Comparison of ENCODE assay signal across 30 cellular contexts in genomic region chr2:38487852-38488251, GRCh38.
"Had no signal": no experiment of that assay in that cellular context is flagged by ENCODE, and none has a peak within 500 bp of the region (broad histone marks: within the 10 kb centered on the region; RNA-seq: fewer than 3 reads in every experiment).

No MANE protein-coding gene starts in this region.

- H3K27me3 ChIP-seq: SJSA1 had no signal

- H3K4me2 ChIP-seq: KMS-11, PC-9 had no signal

- ATAC-seq: Panc1, SK-N-SH treated with all-trans-retinoic acid at 6 μM for 48 hours, T-cell had no signal

- FAIRE-seq: RCC 7860 had no signal

- H2AFZ ChIP-seq: PC-9 had no signal

- H3K4me3 ChIP-seq: PC-9, SJSA1, SK-N-MC had no signal

- H3K9ac ChIP-seq: KMS-11 had no signal

- H3K9me3 ChIP-seq: SJSA1 had no signal

- H3K36me3 ChIP-seq: SJSA1 had no signal

- H3K27ac ChIP-seq: KMS-11, PC-9, SJSA1, SK-N-MC had no signal

- H3K4me1 ChIP-seq: SJSA1 had no signal

- DNase-seq: Karpas-422, MM.1S, MV-4-11, NCI-H1092, NCI-H1105, NCI-H1417 treated with DMSO at 0.1 percent for 48 hours, NCI-H1436 treated with DMSO at 0.1 percent for 48 hours, NCI-H1694 treated with DMSO at 0.1 percent for 48 hours, NCI-H187 treated with DMSO at 0.1 percent for 48 hours, NCI-H2029, NCI-H2081, NCI-H2171, NCI-H226, NCI-H446 treated with DMSO at 0.1 percent for 48 hours, NCI-H510A, NCI-H524, NCI-H526, NCI-H69, NCI-H748 treated with DMSO at 0.1 percent for 48 hours, NCI-H82, PC-9, Right ventricle myocardium superior, SHP77 treated with DMSO at 0.1 percent for 48 hours, T-cell had no signal
